In genomic region chr6:46469021-46469420, GRCh38 we compare ENCODE assay signal across 19 cellular contexts. TPM values are rescaled to one million over a fixed set of nuclear protein-coding genes. Genes with fewer than 3 reads are reported as not detected.
A peak's percentile ranks its signal among the peaks of the same experiment; 100 is the strongest.
DNase-seq lines count a peak whose midpoint lies in the region; TF ChIP-seq lines count a peak whose summit lies in the region.
"Had no signal": no experiment of that assay in that cellular context is flagged by ENCODE, and none has a peak within 500 bp of the region (broad histone marks: within the 10 kb centered on the region; RNA-seq: fewer than 3 reads in every experiment).

No MANE protein-coding gene starts in this region.

- H3K4me1 Mint-ChIP-seq in nephron progenitor cell: peaks cover 30% of the 10 kb centered on the region
- H3K4me1 Mint-ChIP-seq in activated T-helper 2 cell treated with anti-CD3 and anti-CD28 coated beads, Interferon-gamma antibody, Interleukin-2, Interleukin-4, amounts not matched to agents 10 μg/mL and 5 μg/mL and 100 μg/mL, durations not matched to agents 14 hours and 24 hours and 36 hours (ENCODE audit: low read depth): no peaks in the 10 kb centered on the region

- TF ChIP-seq CTCF in left ventricle myocardium inferior (IDR thresholded peaks at IDR 0.05; ENCODE audit: borderline replicate concordance) (no peak), right atrium auricular region (IDR thresholded peaks at IDR 0.05) (no peak), dorsolateral prefrontal cortex (IDR thresholded peaks at IDR 0.05 in 54 of 56, conservative IDR thresholded peaks at IDR 0.05 in 2 of 56; ENCODE audit: low read depth in 1 of 56, partially characterized antibody in 56 of 56) (peak in 4 of 56 donors; percentile 13 to 25 (median 14)), nephron progenitor cell (IDR thresholded peaks at IDR 0.05) (no peak), uterus (IDR thresholded peaks at IDR 0.05) (no peak), MM.1S (IDR thresholded peaks at IDR 0.05; ENCODE audit: low read length) (no peak)

- no peaks in the 10 kb centered on the region for H3K36me3 ChIP-seq in left ventricle myocardium inferior
- H3K36me3 ChIP-seq in right atrium auricular region: no peaks in the 10 kb centered on the region
- no peaks in the 10 kb centered on the region for H3K36me3 ChIP-seq in uterus
- H3K36me3 ChIP-seq in MM.1S (replicated peaks; ENCODE audit: insufficient read depth, low read length): no peaks in the 10 kb centered on the region
- H3K36me3 ChIP-seq: BLaER1 treated with 17β-estradiol and CSF1 and Interleukin-3, amounts not matched to agents 10 nM and 100 nM had no signal

- DNase-seq in left ventricle myocardium inferior (no peak), right atrium auricular region (ENCODE audit: low spot score) (no peak), dorsolateral prefrontal cortex (no peak), nephron progenitor cell (no peak), uterus (no peak), MM.1S (no peak)
- DNase-seq in effector CD4-positive, alpha-beta T cell: no peak
- DNase-seq in activated T-helper 2 cell treated with anti-CD3 and anti-CD28 coated beads, Interferon-gamma antibody, Interleukin-2, Interleukin-4, amounts not matched to agents 10 μg/mL and 5 μg/mL and 100 μg/mL, durations not matched to agents 14 hours and 24 hours and 36 hours (ENCODE audit: low spot score): no peak
- DNase-seq: EL, H7, Kasumi-1, NCI-H1417, NCI-H2029, NCI-H2171 treated with DMSO at 0.1 percent for 48 hours, NCI-H510A, RPMI8226 had no signal

- H3K27me3 ChIP-seq in left ventricle myocardium inferior (ENCODE audit: low read depth): no peaks in the 10 kb centered on the region
- no peaks in the 10 kb centered on the region for H3K27me3 ChIP-seq in right atrium auricular region
- no peaks in the 10 kb centered on the region for H3K27me3 ChIP-seq in dorsolateral prefrontal cortex
- H3K27me3 ChIP-seq in uterus: no peaks in the 10 kb centered on the region
- H3K27me3 ChIP-seq in MM.1S (replicated peaks; ENCODE audit: insufficient read depth, low read length): no peaks in the 10 kb centered on the region
- H3K27me3 ChIP-seq: BLaER1 treated with 17β-estradiol and CSF1 and Interleukin-3, amounts not matched to agents 10 nM and 100 nM had no signal

- no peaks in the 10 kb centered on the region for H3K36me3 Mint-ChIP-seq in nephron progenitor cell (ENCODE audit: low read depth)
- no peaks in the 10 kb centered on the region for H3K36me3 Mint-ChIP-seq in activated T-helper 2 cell treated with anti-CD3 and anti-CD28 coated beads, Interferon-gamma antibody, Interleukin-2, Interleukin-4, amounts not matched to agents 10 μg/mL and 5 μg/mL and 100 μg/mL, durations not matched to agents 14 hours and 24 hours and 36 hours (ENCODE audit: low read depth)

- peaks cover 100% of the 10 kb centered on the region for H3K4me1 ChIP-seq in left ventricle myocardium inferior
- H3K4me1 ChIP-seq in right atrium auricular region: peaks cover 0 to 51% of the 10 kb centered on the region in 2 donors
- peaks cover 0 to 3% of the 10 kb centered on the region in 2 donors for H3K4me1 ChIP-seq in uterus
- no peaks in the 10 kb centered on the region for H3K4me1 ChIP-seq in MM.1S (ENCODE audit: low read length)

- H3K27me3 Mint-ChIP-seq in nephron progenitor cell (ENCODE audit: low read depth, poor library complexity): peaks cover 7% of the 10 kb centered on the region
- peaks cover 6% of the 10 kb centered on the region for H3K27me3 Mint-ChIP-seq in activated T-helper 2 cell treated with anti-CD3 and anti-CD28 coated beads, Interferon-gamma antibody, Interleukin-2, Interleukin-4, amounts not matched to agents 10 μg/mL and 5 μg/mL and 100 μg/mL, durations not matched to agents 14 hours and 24 hours and 36 hours (ENCODE audit: low read depth)

- H3K79me2 ChIP-seq in MM.1S (ENCODE audit: low read length): no peaks in the 10 kb centered on the region

- no peak overlapping the region for H3K4me2 ChIP-seq in MM.1S (ENCODE audit: low read depth, low read length)
- H3K4me2 ChIP-seq: BLaER1 treated with 17β-estradiol and CSF1 and Interleukin-3, amounts not matched to agents 10 nM and 100 nM had no signal

- H4K20me1 ChIP-seq in MM.1S (ENCODE audit: insufficient read depth, low read length): no peaks in the 10 kb centered on the region
- H4K20me1 ChIP-seq: BLaER1 treated with 17β-estradiol and CSF1 and Interleukin-3, amounts not matched to agents 10 nM and 100 nM had no signal

- no peaks in the 10 kb centered on the region for H3F3A ChIP-seq in MM.1S (ENCODE audit: insufficient read depth, low read length)

- no peak for TF ChIP-seq POLR2A in uterus (IDR thresholded peaks at IDR 0.05)

- peaks cover 4% of the 10 kb centered on the region for H3K9me3 Mint-ChIP-seq in nephron progenitor cell
- no peaks in the 10 kb centered on the region for H3K9me3 Mint-ChIP-seq in activated T-helper 2 cell treated with anti-CD3 and anti-CD28 coated beads, Interferon-gamma antibody, Interleukin-2, Interleukin-4, amounts not matched to agents 10 μg/mL and 5 μg/mL and 100 μg/mL, durations not matched to agents 14 hours and 24 hours and 36 hours

- H3K4me3 ChIP-seq in left ventricle myocardium inferior (no peak overlapping the region), right atrium auricular region (no peak overlapping the region), dorsolateral prefrontal cortex (no peak overlapping the region), uterus (no peak overlapping the region), MM.1S (ENCODE audit: low read length) (no peak overlapping the region)
- H3K4me3 ChIP-seq: BLaER1 treated with 17β-estradiol and CSF1 and Interleukin-3, amounts not matched to agents 10 nM and 100 nM had no signal

- H3K9ac ChIP-seq in MM.1S (ENCODE audit: low read length): no peak overlapping the region
- H3K9ac ChIP-seq: BLaER1 treated with 17β-estradiol and CSF1 and Interleukin-3, amounts not matched to agents 10 nM and 100 nM had no signal

- H3K4me3 Mint-ChIP-seq in nephron progenitor cell: no peak overlapping the region
- H3K4me3 Mint-ChIP-seq in activated T-helper 2 cell treated with anti-CD3 and anti-CD28 coated beads, Interferon-gamma antibody, Interleukin-2, Interleukin-4, amounts not matched to agents 10 μg/mL and 5 μg/mL and 100 μg/mL, durations not matched to agents 14 hours and 24 hours and 36 hours (ENCODE audit: low read depth): no peak overlapping the region

- intact Hi-C loops in left ventricle myocardium inferior (cut with micrococcal nuclease) (no loop called here), dorsolateral prefrontal cortex (cut with DNase I) (no loop called here), uterus (cut with DNase I; ENCODE audit: low total_unique reads) (no loop called here)
- intact Hi-C loops in activated T-helper 2 cell treated with anti-CD3 and anti-CD28 coated beads, Interferon-gamma antibody, Interleukin-2, Interleukin-4, amounts not matched to agents 10 μg/mL and 5 μg/mL and 100 μg/mL, durations not matched to agents 14 hours and 24 hours and 36 hours (cut with micrococcal nuclease): no loop called here

- peak overlapping the region; percentile 52 for H3K27ac Mint-ChIP-seq in nephron progenitor cell
- no peak overlapping the region for H3K27ac Mint-ChIP-seq in activated T-helper 2 cell treated with anti-CD3 and anti-CD28 coated beads, Interferon-gamma antibody, Interleukin-2, Interleukin-4, amounts not matched to agents 10 μg/mL and 5 μg/mL and 100 μg/mL, durations not matched to agents 14 hours and 24 hours and 36 hours

- H3K27ac ChIP-seq in left ventricle myocardium inferior (replicated peaks): peak overlapping the region; percentile 53
- peak overlapping the region in 1 of 2 donors; percentile 18 for H3K27ac ChIP-seq in right atrium auricular region
- H3K27ac ChIP-seq in dorsolateral prefrontal cortex: peak overlapping the region in 49 of 59 donors; percentile 5 to 75 (median 49)
- H3K27ac ChIP-seq in uterus: peak overlapping the region; percentile 9 to 45
- H3K27ac ChIP-seq in MM.1S (ENCODE audit: low read length): no peak overlapping the region
- H3K27ac ChIP-seq: BLaER1 treated with 17β-estradiol and CSF1 and Interleukin-3, amounts not matched to agents 10 nM and 100 nM had no signal

- no peak overlapping the region for H2AFZ ChIP-seq in MM.1S (ENCODE audit: low read length)

- no peaks in the 10 kb centered on the region for H3K9me3 ChIP-seq in left ventricle myocardium inferior (replicated peaks)
- H3K9me3 ChIP-seq in right atrium auricular region: no peaks in the 10 kb centered on the region
- no peaks in the 10 kb centered on the region for H3K9me3 ChIP-seq in uterus
- H3K9me3 ChIP-seq in MM.1S (replicated peaks; ENCODE audit: insufficient read depth, low read length): no peaks in the 10 kb centered on the region
- H3K9me3 ChIP-seq: BLaER1 treated with 17β-estradiol and CSF1 and Interleukin-3, amounts not matched to agents 10 nM and 100 nM had no signal

- no peaks in the 10 kb centered on the region for H3K9me2 ChIP-seq in MM.1S (replicated peaks; ENCODE audit: insufficient read depth, low read length)

RNA-seq across cellular contexts. Expression of gene RCAN2, which starts 22.2 kb away (rescaled TPM):
- 312 TPM for total RNA-seq in left ventricle myocardium inferior
- total RNA-seq in right atrium auricular region: 100 to 1,000 TPM in 1 of 2 donors, 10 to 100 TPM in 1; 96.5 to 210 TPM
- total RNA-seq in dorsolateral prefrontal cortex: 100 to 1,000 TPM in 108 of 120 experiments, 10 to 100 TPM in 12; 42.2 to 282 (median 175) TPM
- 10 to 100 TPM in 2 of 4 donors, 1 to 10 TPM in 2; 3.0 to 36.4 (median 16.3) TPM for total RNA-seq in uterus
- total RNA-seq in activated T-helper 2 cell treated with anti-CD3 and anti-CD28 coated beads, Interferon-gamma antibody, Interleukin-2, Interleukin-4, amounts not matched to agents 10 μg/mL and 5 μg/mL and 100 μg/mL, durations not matched to agents 14 hours and 24 hours and 36 hours: not detected in 2 replicates
- total RNA-seq: A172, OCI-LY7 had no signal
